ENCODE assay signal across 1 cellular context in the genomic region with DNA sequence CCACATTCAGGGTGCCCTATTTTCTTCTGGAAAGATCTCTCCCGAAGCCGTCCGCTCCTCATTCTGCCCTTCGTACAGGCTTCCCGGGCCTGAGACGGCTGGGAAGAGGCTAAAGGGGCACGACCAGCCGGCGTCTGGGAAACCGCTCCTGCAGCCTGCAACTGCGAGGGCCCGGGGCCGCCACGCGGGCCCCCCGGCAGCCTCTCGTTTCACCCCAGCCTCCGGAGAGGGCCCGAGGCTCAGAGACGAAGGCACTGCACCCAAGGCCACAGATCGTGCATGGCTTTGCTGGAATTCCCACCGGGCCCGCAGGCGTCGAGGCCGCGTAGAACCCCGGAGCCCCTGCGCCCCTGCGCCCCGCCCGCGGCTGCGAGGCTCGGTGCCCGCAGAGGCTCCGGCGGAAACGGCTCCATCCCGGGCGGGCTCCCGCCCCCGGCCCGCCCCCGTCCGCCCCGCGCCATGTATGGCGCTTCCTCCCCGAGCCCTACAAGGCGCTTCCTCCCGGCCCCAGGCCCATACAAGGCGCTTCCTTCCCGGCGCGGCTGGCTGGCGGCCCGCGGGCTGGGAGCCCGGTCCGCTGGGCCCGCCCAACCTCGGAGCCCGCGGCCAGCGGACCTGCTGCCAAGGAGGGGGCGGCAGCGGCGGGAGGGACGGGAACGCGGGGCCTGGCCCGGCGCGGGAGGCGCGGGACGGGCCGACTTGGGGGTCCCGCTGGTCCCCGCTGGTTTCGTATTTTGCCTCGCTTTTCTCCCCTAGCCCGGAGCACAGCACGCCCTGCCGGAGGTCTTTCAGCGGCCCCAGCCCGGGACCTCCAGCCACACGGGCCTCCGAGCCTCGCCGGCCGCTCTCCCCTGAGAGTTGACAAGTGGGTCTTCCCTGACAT.
TF ChIP-seq lines count a peak whose summit lies in the region.

No MANE protein-coding gene starts in this region.

TF ChIP-seq in HepG2, 621 proteins besides CTCF, POLR2A, EP300 and RAD21 (continued from another document and continues in another):
- TF ChIP-seq KIAA2018 (CRISPR knock-in tag; IDR thresholded peaks at IDR 0.05; ENCODE audit: borderline replicate concordance) (no peak), SNRNP70 (IDR thresholded peaks at IDR 0.05; ENCODE audit: low read depth, low read length) (no peak), HMG20B (CRISPR knock-in tag; conservative IDR thresholded peaks at IDR 0.05) (no peak), TEAD2 (CRISPR knock-in tag; IDR thresholded peaks at IDR 0.05) (no peak), SIN3A (IDR thresholded peaks at IDR 0.05; ENCODE audit: borderline replicate concordance, low read depth, low read length) (no peak), ZFX (CRISPR knock-in tag; IDR thresholded peaks at IDR 0.05; ENCODE audit: low read depth) (peak; percentile 69), ZNF331 (CRISPR knock-in tag; IDR thresholded peaks at IDR 0.05) (peak; percentile 3; the same call in 1 of the 2 replicates), SNAI1 (CRISPR knock-in tag; IDR thresholded peaks at IDR 0.05; ENCODE audit: borderline replicate concordance) (0 out of 2 replicates have a peak, but pooled peaks have one; percentile 71), HNRNPUL1 (IDR thresholded peaks at IDR 0.05; ENCODE audit: low read depth, low read length) (no peak), STAG1 (CRISPR knock-in tag; IDR thresholded peaks at IDR 0.05) (no peak), AGO1 (IDR thresholded peaks at IDR 0.05; ENCODE audit: low read depth, low read length, poor library complexity, severe bottlenecking) (peak; percentile 46), ONECUT2 (CRISPR knock-in tag; IDR thresholded peaks at IDR 0.05) (no peak), HNRNPL (IDR thresholded peaks at IDR 0.05; ENCODE audit: low read depth, low read length) (no peak), ZNF761 (CRISPR knock-in tag; conservative IDR thresholded peaks at IDR 0.05) (no peak), ZNF616 (CRISPR knock-in tag; IDR thresholded peaks at IDR 0.05; ENCODE audit: low read depth) (no peak), ZNF484 (CRISPR knock-in tag; IDR thresholded peaks at IDR 0.05; ENCODE audit: borderline replicate concordance, low read depth) (no peak), ZNF512 (CRISPR knock-in tag; IDR thresholded peaks at IDR 0.05) (no peak), EED (CRISPR knock-in tag; IDR thresholded peaks at IDR 0.05) (no peak), ZNF3 (CRISPR knock-in tag; IDR thresholded peaks at IDR 0.05) (no peak), ZBTB43 (CRISPR knock-in tag; conservative IDR thresholded peaks at IDR 0.05) (0 out of 2 replicates have a peak, but pooled peaks have one; percentile 40), ZNF12 (CRISPR knock-in tag; IDR thresholded peaks at IDR 0.05) (no peak), CHCHD3 (CRISPR knock-in tag; IDR thresholded peaks at IDR 0.05) (no peak), HOMEZ (CRISPR knock-in tag; IDR thresholded peaks at IDR 0.05; ENCODE audit: low read depth) (no peak), ZNF503 (CRISPR knock-in tag; IDR thresholded peaks at IDR 0.05) (no peak), ERF (CRISPR knock-in tag; IDR thresholded peaks at IDR 0.05) (no peak; the same call in 1 of the 2 replicates)
- TF ChIP-seq, protein P1, sequence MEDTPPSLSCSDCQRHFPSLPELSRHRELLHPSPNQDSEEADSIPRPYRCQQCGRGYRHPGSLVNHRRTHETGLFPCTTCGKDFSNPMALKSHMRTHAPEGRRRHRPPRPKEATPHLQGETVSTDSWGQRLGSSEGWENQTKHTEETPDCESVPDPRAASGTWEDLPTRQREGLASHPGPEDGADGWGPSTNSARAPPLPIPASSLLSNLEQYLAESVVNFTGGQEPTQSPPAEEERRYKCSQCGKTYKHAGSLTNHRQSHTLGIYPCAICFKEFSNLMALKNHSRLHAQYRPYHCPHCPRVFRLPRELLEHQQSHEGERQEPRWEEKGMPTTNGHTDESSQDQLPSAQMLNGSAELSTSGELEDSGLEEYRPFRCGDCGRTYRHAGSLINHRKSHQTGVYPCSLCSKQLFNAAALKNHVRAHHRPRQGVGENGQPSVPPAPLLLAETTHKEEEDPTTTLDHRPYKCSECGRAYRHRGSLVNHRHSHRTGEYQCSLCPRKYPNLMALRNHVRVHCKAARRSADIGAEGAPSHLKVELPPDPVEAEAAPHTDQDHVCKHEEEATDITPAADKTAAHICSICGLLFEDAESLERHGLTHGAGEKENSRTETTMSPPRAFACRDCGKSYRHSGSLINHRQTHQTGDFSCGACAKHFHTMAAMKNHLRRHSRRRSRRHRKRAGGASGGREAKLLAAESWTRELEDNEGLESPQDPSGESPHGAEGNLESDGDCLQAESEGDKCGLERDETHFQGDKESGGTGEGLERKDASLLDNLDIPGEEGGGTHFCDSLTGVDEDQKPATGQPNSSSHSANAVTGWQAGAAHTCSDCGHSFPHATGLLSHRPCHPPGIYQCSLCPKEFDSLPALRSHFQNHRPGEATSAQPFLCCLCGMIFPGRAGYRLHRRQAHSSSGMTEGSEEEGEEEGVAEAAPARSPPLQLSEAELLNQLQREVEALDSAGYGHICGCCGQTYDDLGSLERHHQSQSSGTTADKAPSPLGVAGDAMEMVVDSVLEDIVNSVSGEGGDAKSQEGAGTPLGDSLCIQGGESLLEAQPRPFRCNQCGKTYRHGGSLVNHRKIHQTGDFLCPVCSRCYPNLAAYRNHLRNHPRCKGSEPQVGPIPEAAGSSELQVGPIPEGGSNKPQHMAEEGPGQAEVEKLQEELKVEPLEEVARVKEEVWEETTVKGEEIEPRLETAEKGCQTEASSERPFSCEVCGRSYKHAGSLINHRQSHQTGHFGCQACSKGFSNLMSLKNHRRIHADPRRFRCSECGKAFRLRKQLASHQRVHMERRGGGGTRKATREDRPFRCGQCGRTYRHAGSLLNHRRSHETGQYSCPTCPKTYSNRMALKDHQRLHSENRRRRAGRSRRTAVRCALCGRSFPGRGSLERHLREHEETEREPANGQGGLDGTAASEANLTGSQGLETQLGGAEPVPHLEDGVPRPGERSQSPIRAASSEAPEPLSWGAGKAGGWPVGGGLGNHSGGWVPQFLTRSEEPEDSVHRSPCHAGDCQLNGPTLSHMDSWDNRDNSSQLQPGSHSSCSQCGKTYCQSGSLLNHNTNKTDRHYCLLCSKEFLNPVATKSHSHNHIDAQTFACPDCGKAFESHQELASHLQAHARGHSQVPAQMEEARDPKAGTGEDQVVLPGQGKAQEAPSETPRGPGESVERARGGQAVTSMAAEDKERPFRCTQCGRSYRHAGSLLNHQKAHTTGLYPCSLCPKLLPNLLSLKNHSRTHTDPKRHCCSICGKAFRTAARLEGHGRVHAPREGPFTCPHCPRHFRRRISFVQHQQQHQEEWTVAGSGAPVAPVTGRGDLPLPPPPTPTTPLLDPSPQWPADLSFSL (CRISPR knock-in tag; IDR thresholded peaks at IDR 0.05) = no peak
- TF ChIP-seq, protein P2, sequence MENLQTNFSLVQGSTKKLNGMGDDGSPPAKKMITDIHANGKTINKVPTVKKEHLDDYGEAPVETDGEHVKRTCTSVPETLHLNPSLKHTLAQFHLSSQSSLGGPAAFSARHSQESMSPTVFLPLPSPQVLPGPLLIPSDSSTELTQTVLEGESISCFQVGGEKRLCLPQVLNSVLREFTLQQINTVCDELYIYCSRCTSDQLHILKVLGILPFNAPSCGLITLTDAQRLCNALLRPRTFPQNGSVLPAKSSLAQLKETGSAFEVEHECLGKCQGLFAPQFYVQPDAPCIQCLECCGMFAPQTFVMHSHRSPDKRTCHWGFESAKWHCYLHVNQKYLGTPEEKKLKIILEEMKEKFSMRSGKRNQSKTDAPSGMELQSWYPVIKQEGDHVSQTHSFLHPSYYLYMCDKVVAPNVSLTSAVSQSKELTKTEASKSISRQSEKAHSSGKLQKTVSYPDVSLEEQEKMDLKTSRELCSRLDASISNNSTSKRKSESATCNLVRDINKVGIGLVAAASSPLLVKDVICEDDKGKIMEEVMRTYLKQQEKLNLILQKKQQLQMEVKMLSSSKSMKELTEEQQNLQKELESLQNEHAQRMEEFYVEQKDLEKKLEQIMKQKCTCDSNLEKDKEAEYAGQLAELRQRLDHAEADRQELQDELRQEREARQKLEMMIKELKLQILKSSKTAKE (CRISPR knock-in tag; IDR thresholded peaks at IDR 0.05; ENCODE audit: borderline replicate concordance) = no peak
